9 cellular contexts compared by ENCODE assay signal in the genomic region with DNA sequence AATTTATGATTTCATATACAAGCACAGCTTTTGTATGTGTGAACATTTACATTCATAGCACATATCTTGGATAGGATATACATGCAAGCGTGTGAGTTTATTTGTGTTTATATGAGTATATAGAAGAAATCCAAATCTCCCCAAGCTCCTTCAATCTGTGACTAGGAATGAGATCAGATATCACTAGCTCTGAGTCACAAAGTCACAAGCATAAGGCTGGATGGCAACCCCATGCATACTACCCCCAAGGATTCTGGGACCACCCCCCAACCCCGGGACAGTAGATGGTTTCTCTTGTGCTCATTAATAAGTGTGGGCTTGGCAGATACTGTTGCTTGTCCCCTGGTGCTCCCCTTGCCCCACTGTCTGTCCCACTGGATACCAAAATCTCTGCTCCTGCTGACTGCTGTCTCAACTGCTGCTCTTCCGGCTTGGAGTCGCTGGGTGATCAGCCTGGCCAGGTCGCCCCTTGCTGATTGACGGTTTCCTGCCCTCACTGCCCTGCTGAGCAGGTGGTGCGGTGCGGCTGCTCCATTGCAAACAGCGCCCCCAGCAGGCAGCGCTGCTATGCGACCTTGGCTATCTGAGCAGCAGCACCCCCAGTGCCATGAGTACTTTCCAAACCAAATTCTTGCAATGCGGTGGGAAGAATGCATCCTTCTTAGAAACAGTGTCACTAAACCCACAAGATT.
DNase-seq lines count a peak whose midpoint lies in the region; TF ChIP-seq lines count a peak whose summit lies in the region.
"Had no signal": no experiment of that assay in that cellular context is flagged by ENCODE, and none has a peak within 500 bp of the region (broad histone marks: within the 10 kb centered on the region; RNA-seq: fewer than 3 reads in every experiment).

No MANE protein-coding gene starts in this region.

- H4K8ac ChIP-seq in neuronal stem cell (ENCODE audit: low read depth, low read length) = no peak overlapping the region

- H3K79me2 ChIP-seq in Karpas-422 (ENCODE audit: low read length) = no peaks in the 10 kb centered on the region

- peaks cover 0 to 4% of the 10 kb centered on the region in 2 donors for H3K9me3 ChIP-seq in neuronal stem cell (replicated peaks in 1 of 2; ENCODE audit: control insufficient read depth in 2 of 2, insufficient read depth in 1 of 2, low read depth in 1 of 2, low read length in 2 of 2)
- no peaks in the 10 kb centered on the region for H3K9me3 ChIP-seq in Karpas-422 (ENCODE audit: low read length)

- H3K4me2 ChIP-seq in neuronal stem cell (ENCODE audit: insufficient read depth, low read length, poor library complexity, severe bottlenecking) (no peak overlapping the region), Karpas-422 (ENCODE audit: low read depth, low read length, poor library complexity, severe bottlenecking) (no peak overlapping the region)

- no peak overlapping the region for H3K14ac ChIP-seq in neuronal stem cell (ENCODE audit: low read length)

- no peak overlapping the region for H2AK5ac ChIP-seq in neuronal stem cell (ENCODE audit: low read depth, low read length)

- H4K20me1 ChIP-seq in Karpas-422 (ENCODE audit: insufficient read depth, low read depth, low read length) = no peaks in the 10 kb centered on the region

- peaks cover 0 to 5% (median 0%) of the 10 kb centered on the region in 3 experiments for H3K27me3 ChIP-seq in neuronal stem cell (ENCODE audit: control insufficient read depth in 3 of 3, insufficient read depth in 3 of 3, low read depth in 1 of 3, low read length in 3 of 3)
- no peaks in the 10 kb centered on the region for H3K27me3 ChIP-seq in Karpas-422 (ENCODE audit: low read length)

- H3K9ac ChIP-seq in neuronal stem cell (ENCODE audit: low read depth, low read length, poor library complexity) (no peak overlapping the region), Karpas-422 (ENCODE audit: low read length) (no peak overlapping the region)

- H3K36me3 ChIP-seq in neuronal stem cell (replicated peaks in 1 of 2; ENCODE audit: control insufficient read depth in 2 of 2, insufficient read depth in 2 of 2, low read length in 2 of 2) = no peaks in the 10 kb centered on the region
- H3K36me3 ChIP-seq in Karpas-422 (ENCODE audit: insufficient read depth, low read length) = no peaks in the 10 kb centered on the region

- H2BK15ac ChIP-seq in neuronal stem cell (ENCODE audit: low read length) = no peak overlapping the region

- no peak overlapping the region for H4K91ac ChIP-seq in neuronal stem cell (ENCODE audit: low read depth, low read length, poor library complexity)

- no peaks in the 10 kb centered on the region for H3K79me1 ChIP-seq in neuronal stem cell (ENCODE audit: low read depth, low read length)

- peak overlapping the region; percentile 7 for H2BK5ac ChIP-seq in neuronal stem cell (ENCODE audit: low read length)

- H2BK12ac ChIP-seq in neuronal stem cell (ENCODE audit: low read length) = peak overlapping the region; percentile 18

- peak overlapping the region; percentile 46 for H3K18ac ChIP-seq in neuronal stem cell (ENCODE audit: low read length)

- no peaks in the 10 kb centered on the region for H3K9me2 ChIP-seq in Karpas-422 (replicated peaks; ENCODE audit: insufficient read depth, low read length)

- DNase-seq in ELR (ENCODE audit: low read depth) (peak; percentile 75), HT1080 (ENCODE audit: low read depth) (peak; percentile 50), choroid plexus epithelial cell (ENCODE audit: low read depth) (peak; percentile 7), neuronal stem cell (ENCODE audit: low spot score) (no peak), putamen (ENCODE audit: low spot score) (no peak), Karpas-422 (no peak), hypothalamus (lab: John Stamatoyannopoulos, UW) (no peak), NCI-H1694 treated with DMSO at 0.1 percent for 48 hours (lab: John Stamatoyannopoulos, UW) (no peak)
- DNase-seq: occipital lobe had no signal

- H3K4ac ChIP-seq in neuronal stem cell (ENCODE audit: low read length) = no peak overlapping the region

- H3K4me3 ChIP-seq in choroid plexus epithelial cell (ENCODE audit: low read depth, low read length) = no peak overlapping the region
- H3K4me3 ChIP-seq in neuronal stem cell (ENCODE audit: low read length in 2 of 2) = peak overlapping the region in 1 of 2 donors; percentile 22
- no peak overlapping the region for H3K4me3 ChIP-seq in Karpas-422 (ENCODE audit: low read length)

- WGBS in neuronal stem cell (ENCODE audit: extremely low coverage in 2 of 2, insufficient read length in 2 of 2, insufficient replicate concordance in 1 of 2), 2 donors = no CpG with 5 or more reads among the region's 12 CpGs

- TF ChIP-seq CTCF in choroid plexus epithelial cell (conservative IDR thresholded peaks at IDR 0.05; ENCODE audit: low read depth, low read length) = peak; percentile 46

- H3K23ac ChIP-seq in neuronal stem cell (ENCODE audit: low read depth, low read length, poor library complexity) = no peak overlapping the region

- no peak overlapping the region for H2BK120ac ChIP-seq in neuronal stem cell (ENCODE audit: low read depth, low read length)

- peaks cover 0 to 2% of the 10 kb centered on the region in 2 donors for H3K4me1 ChIP-seq in neuronal stem cell (ENCODE audit: control insufficient read depth in 2 of 2, insufficient read depth in 1 of 2, low read depth in 1 of 2, low read length in 2 of 2)
- H3K4me1 ChIP-seq in Karpas-422 (ENCODE audit: low read length) = no peaks in the 10 kb centered on the region

- no peak overlapping the region for H3K27ac ChIP-seq in neuronal stem cell (replicated peaks; ENCODE audit: low read length)
- no peak overlapping the region for H3K27ac ChIP-seq in Karpas-422 (ENCODE audit: low read length)

- H2AFZ ChIP-seq in neuronal stem cell (ENCODE audit: low read length) = no peak overlapping the region
- H2AFZ ChIP-seq in Karpas-422 (ENCODE audit: low read length) = no peak overlapping the region

Comparison
In these comparisons a context has a peak if more than half of its experiments do, and no peak if none do; other contexts are left out.
1. DNase-seq: peak in ELR (single experiment), HT1080 (single experiment) and choroid plexus epithelial cell (single experiment); none in neuronal stem cell (single experiment), putamen (single experiment), Karpas-422 (single experiment), hypothalamus (0 of 51) and NCI-H1694 treated with DMSO at 0.1 percent for 48 hours (single experiment).